ENCODE assay signal across 10 cellular contexts in genomic region chr2:157182834-157183396, GRCh38.
DNase-seq lines count a peak whose midpoint lies in the region; ATAC-seq and TF ChIP-seq lines count a peak whose summit lies in the region.
"Had no signal": no experiment of that assay in that cellular context is flagged by ENCODE, and none has a peak within 500 bp of the region (broad histone marks: within the 10 kb centered on the region; RNA-seq: fewer than 3 reads in every experiment).

No MANE protein-coding gene starts in this region.

- H3K4me1 ChIP-seq in left ventricle myocardium inferior (peaks cover 13% of the 10 kb centered on the region), Karpas-422 (ENCODE audit: low read length) (no peaks in the 10 kb centered on the region)

- H3K4me3 ChIP-seq in left ventricle myocardium inferior (no peak overlapping the region), fibroblast of villous mesenchyme (ENCODE audit: low read depth, low read length) (no peak overlapping the region), Karpas-422 (ENCODE audit: low read length) (no peak overlapping the region)

- H4K20me1 ChIP-seq in Karpas-422 (ENCODE audit: insufficient read depth, low read depth, low read length), result no peaks in the 10 kb centered on the region

- H3K27ac ChIP-seq in left ventricle myocardium inferior (replicated peaks) (no peak overlapping the region), Karpas-422 (ENCODE audit: low read length) (no peak overlapping the region)

- no peak overlapping the region for H2AFZ ChIP-seq in Karpas-422 (ENCODE audit: low read length)

- H3K4me2 ChIP-seq in Karpas-422 (ENCODE audit: low read depth, low read length, poor library complexity, severe bottlenecking), result no peak overlapping the region

- no peaks in the 10 kb centered on the region for H3K79me2 ChIP-seq in Karpas-422 (ENCODE audit: low read length)

- no peak overlapping the region for H3K9ac ChIP-seq in Karpas-422 (ENCODE audit: low read length)

- DNase-seq in left cardiac atrium (no peak), left ventricle myocardium inferior (no peak), SHP77 treated with DMSO at 0.1 percent for 48 hours (lab: John Stamatoyannopoulos, UW) (peak; percentile 70), fibroblast of villous mesenchyme (ENCODE audit: low read depth) (peak; percentile 90), Karpas-422 (no peak), GM10266 (ENCODE audit: extremely low spot score) (no peak)
- DNase-seq: effector CD8-positive, alpha-beta T cell; stimulated activated CD4-positive, alpha-beta T cell treated with anti-CD3 and anti-CD28 coated beads, Interleukin-2, amount 100 ng/mL, for 24 hours had no signal

- H3K9me3 ChIP-seq in left ventricle myocardium inferior (replicated peaks) (no peaks in the 10 kb centered on the region), Karpas-422 (ENCODE audit: low read length) (no peaks in the 10 kb centered on the region)

- no peaks in the 10 kb centered on the region for H3K36me3 ChIP-seq in left ventricle myocardium inferior
- no peaks in the 10 kb centered on the region for H3K36me3 ChIP-seq in Karpas-422 (ENCODE audit: insufficient read depth, low read length)

- H3K27me3 ChIP-seq in left ventricle myocardium inferior (ENCODE audit: low read depth), result no peaks in the 10 kb centered on the region
- H3K27me3 ChIP-seq in Karpas-422 (ENCODE audit: low read length), result no peaks in the 10 kb centered on the region

- intact Hi-C loops in left cardiac atrium (cut with DNase I) (no loop called here), left ventricle myocardium inferior (cut with micrococcal nuclease) (no loop called here)

- ATAC-seq in left cardiac atrium, result peak; percentile 38 to 47
- ATAC-seq in activated CD4-positive, CD25-positive, alpha-beta regulatory T cell treated with anti-CD3 and anti-CD28 coated beads, Interleukin-2, amount 50 U/mL, for 24 hours, result no peak
- ATAC-seq in HG03520 (IDR thresholded peaks at IDR 0.05; ENCODE audit: unreplicated experiment), result no peak

- TF ChIP-seq CTCF in left ventricle myocardium inferior (IDR thresholded peaks at IDR 0.05; ENCODE audit: borderline replicate concordance), result no peak
- no peak for TF ChIP-seq CTCF in fibroblast of villous mesenchyme (IDR thresholded peaks at IDR 0.05; ENCODE audit: insufficient read depth, low read depth, low read length)
- TF ChIP-seq CTCF in GM10266 (IDR thresholded peaks at IDR 0.05; ENCODE audit: control insufficient read depth, insufficient read depth, low read depth, missing control alignments), result no peak

- H3K9me2 ChIP-seq in Karpas-422 (replicated peaks; ENCODE audit: insufficient read depth, low read length), result no peaks in the 10 kb centered on the region

Comparison
In these comparisons a context has a peak if more than half of its experiments do, and no peak if none do; other contexts are left out.
1. ATAC-seq: peak in left cardiac atrium (2 of 2); none in activated CD4-positive, CD25-positive, alpha-beta regulatory T cell treated with anti-CD3 and anti-CD28 coated beads, Interleukin-2, amount 50 U/mL, for 24 hours (0 of 2) and HG03520 (single experiment).
2. DNase-seq: peak in SHP77 treated with DMSO at 0.1 percent for 48 hours (single experiment) and fibroblast of villous mesenchyme (single experiment); none in left cardiac atrium (single experiment), left ventricle myocardium inferior (single experiment), Karpas-422 (single experiment) and GM10266 (single experiment).